In genomic region chr2:11813951-11814350, GRCh38 we compare ENCODE assay signal across 30 cellular contexts.
"Had no signal": no experiment of that assay in that cellular context is flagged by ENCODE, and none has a peak within 500 bp of the region (broad histone marks: within the 10 kb centered on the region; RNA-seq: fewer than 3 reads in every experiment).

No MANE protein-coding gene starts in this region.

- H3K9me3 ChIP-seq: ascending aorta, body of pancreas, Peyer's patch, SJSA1 had no signal

- H3K27me3 Mint-ChIP-seq: activated naive CD4-positive, alpha-beta T cell treated with anti-CD3 and anti-CD28 coated beads, Interleukin-2, amount 50 U/mL, for 24 hours; activated naive CD8-positive, alpha-beta T cell treated with anti-CD3 and anti-CD28 coated beads, Interleukin-2, amount 50 U/mL, for 24 hours had no signal

- H3K9me3 Mint-ChIP-seq: activated naive CD4-positive, alpha-beta T cell treated with anti-CD3 and anti-CD28 coated beads, Interleukin-2, amount 50 U/mL, for 24 hours; activated naive CD8-positive, alpha-beta T cell treated with anti-CD3 and anti-CD28 coated beads, Interleukin-2, amount 50 U/mL, for 24 hours; activated T-cell treated with anti-CD3 and anti-CD28 coated beads, Interleukin-2, amount 50 U/mL, for 72 hours; T-helper 1 cell treated with Interleukin-12 subunit alpha and Interleukin-12 subunit beta and Interleukin-4 antibody, amounts not matched to agents 30 μg/mL and 1 μg/mL, for 36 hours had no signal

- H3K4me3 Mint-ChIP-seq: activated naive CD4-positive, alpha-beta T cell treated with anti-CD3 and anti-CD28 coated beads, Interleukin-2, amount 50 U/mL, for 24 hours; activated naive CD8-positive, alpha-beta T cell treated with anti-CD3 and anti-CD28 coated beads, Interleukin-2, amount 50 U/mL, for 24 hours; activated T-cell treated with anti-CD3 and anti-CD28 coated beads, Interleukin-2, amount 50 U/mL, for 72 hours; T-helper 1 cell treated with Interleukin-12 subunit alpha and Interleukin-12 subunit beta and Interleukin-4 antibody, amounts not matched to agents 30 μg/mL and 1 μg/mL, for 36 hours; WTC11 had no signal

- H3K4me3 ChIP-seq: ascending aorta, body of pancreas, Peyer's patch, SJSA1 had no signal

- H3K4me1 Mint-ChIP-seq: activated naive CD4-positive, alpha-beta T cell treated with anti-CD3 and anti-CD28 coated beads, Interleukin-2, amount 50 U/mL, for 24 hours; activated naive CD8-positive, alpha-beta T cell treated with anti-CD3 and anti-CD28 coated beads, Interleukin-2, amount 50 U/mL, for 24 hours; WTC11 had no signal

- DNase-seq: activated CD4-positive, alpha-beta T cell treated with anti-CD3 and anti-CD28 coated beads for 48 hours; activated CD4-positive, alpha-beta T cell treated with anti-CD3 and anti-CD28 coated beads, Interleukin-2, amount 50 U/mL, for 4 hours; activated CD4-positive, CD25-positive, alpha-beta regulatory T cell treated with anti-CD3 and anti-CD28 coated beads, Interleukin-2, amount 50 U/mL, for 72 hours; activated effector memory CD4-positive, alpha-beta T cell treated with Interleukin-2 at 50 U/mL for 16 hours; activated naive CD4-positive, alpha-beta T cell; activated naive CD8-positive, alpha-beta T cell treated with anti-CD3 and anti-CD28 coated beads, Interleukin-2, amount 50 U/mL, for 24 hours; activated T-cell treated with anti-CD3 and anti-CD28 coated beads, Interleukin-2, amount 50 U/mL, for 72 hours; amniotic stem cell; body of pancreas; IMR-90; Kasumi-1; KBM-7; NCI-H1105 treated with DMSO at 0.1 percent for 48 hours; NCI-H1436 treated with DMSO at 0.1 percent for 48 hours; NCI-H187; NCI-H2081; NCI-H446; NCI-H524; Peyer's patch; Right ventricle myocardium superior; SW 1271; T-helper 9 cell had no signal

- H3K27ac ChIP-seq: ascending aorta, body of pancreas, Peyer's patch, RWPE1, SJSA1 had no signal

- FAIRE-seq: bronchial epithelial cell had no signal

- H3K4me1 ChIP-seq: Peyer's patch, SJSA1 had no signal

- H3K27ac Mint-ChIP-seq: activated naive CD4-positive, alpha-beta T cell treated with anti-CD3 and anti-CD28 coated beads, Interleukin-2, amount 50 U/mL, for 24 hours; activated naive CD8-positive, alpha-beta T cell treated with anti-CD3 and anti-CD28 coated beads, Interleukin-2, amount 50 U/mL, for 24 hours; activated T-cell treated with anti-CD3 and anti-CD28 coated beads, Interleukin-2, amount 50 U/mL, for 72 hours; T-helper 1 cell treated with Interleukin-12 subunit alpha and Interleukin-12 subunit beta and Interleukin-4 antibody, amounts not matched to agents 30 μg/mL and 1 μg/mL, for 36 hours; WTC11 had no signal

- H3K27me3 ChIP-seq: ascending aorta, body of pancreas, Peyer's patch, SJSA1 had no signal

- ATAC-seq: activated naive CD8-positive, alpha-beta T cell treated with anti-CD3 and anti-CD28 coated beads, Interleukin-2, amount 50 U/mL, for 24 hours; activated T-cell treated with anti-CD3 and anti-CD28 coated beads, Interleukin-2, amount 50 U/mL, for 72 hours; body of pancreas; SK-N-SH treated with all-trans-retinoic acid at 6 μM for 48 hours; WTC11 had no signal
